ENCODE assay signal across 1 cellular context in genomic region chr6:146543940-146544661, GRCh38.
TF ChIP-seq lines count a peak whose summit lies in the region.

No MANE protein-coding gene starts in this region.

TF ChIP-seq in HepG2, 621 proteins besides CTCF, POLR2A, EP300 and RAD21 (continued from another document):
- TF ChIP-seq ZNF646 (CRISPR knock-in tag; IDR thresholded peaks at IDR 0.05): no peak
- TF ChIP-seq ZNF3 (CRISPR knock-in tag; IDR thresholded peaks at IDR 0.05): no peak
- 0 out of 2 replicates have a peak, but pooled peaks have one; percentile 33 for TF ChIP-seq RFXAP (CRISPR knock-in tag; IDR thresholded peaks at IDR 0.05; ENCODE audit: borderline replicate concordance)
- no peak for TF ChIP-seq RFX1 (IDR thresholded peaks at IDR 0.05)
- no peak for TF ChIP-seq ZNF20 (CRISPR knock-in tag; IDR thresholded peaks at IDR 0.05)
- no peak for TF ChIP-seq ZNF382 (CRISPR knock-in tag; IDR thresholded peaks at IDR 0.05; ENCODE audit: borderline replicate concordance)
- 0 out of 2 replicates have a peak, but pooled peaks have one; percentile 11 for TF ChIP-seq ATF2 (CRISPR knock-in tag; IDR thresholded peaks at IDR 0.05)
- TF ChIP-seq CREB1 (IDR thresholded peaks at IDR 0.05): no peak
- TF ChIP-seq CREB1 (CRISPR knock-in tag; IDR thresholded peaks at IDR 0.05): no peak
- TF ChIP-seq HOXD1 (CRISPR knock-in tag; IDR thresholded peaks at IDR 0.05): 0 out of 2 replicates have a peak, but pooled peaks have one; percentile 21
- TF ChIP-seq MAX (IDR thresholded peaks at IDR 0.05): peak; percentile 46; the same call in 1 of the 2 replicates
- no peak for TF ChIP-seq RARA (CRISPR knock-in tag; IDR thresholded peaks at IDR 0.05)
- no peak for TF ChIP-seq ZNF34 (CRISPR knock-in tag; IDR thresholded peaks at IDR 0.05; ENCODE audit: borderline replicate concordance)
- TF ChIP-seq EEA1 (CRISPR knock-in tag; IDR thresholded peaks at IDR 0.05; ENCODE audit: borderline replicate concordance): no peak
- TF ChIP-seq CREB3 (CRISPR knock-in tag; IDR thresholded peaks at IDR 0.05): no peak
- no peak for TF ChIP-seq PTBP1 (IDR thresholded peaks at IDR 0.05; ENCODE audit: low read depth, low read length, poor library complexity, severe bottlenecking)
- no peak for TF ChIP-seq ZNF597 (CRISPR knock-in tag; IDR thresholded peaks at IDR 0.05)
- TF ChIP-seq JUNB (CRISPR knock-in tag; IDR thresholded peaks at IDR 0.05; ENCODE audit: borderline replicate concordance): no peak
- peak; percentile 42 for TF ChIP-seq ZNF800 (CRISPR knock-in tag; IDR thresholded peaks at IDR 0.05)
- TF ChIP-seq ZKSCAN5 (CRISPR knock-in tag; IDR thresholded peaks at IDR 0.05): no peak
- TF ChIP-seq MLX (CRISPR knock-in tag; IDR thresholded peaks at IDR 0.05): no peak
- TF ChIP-seq ZNF282 (IDR thresholded peaks at IDR 0.05; ENCODE audit: partially characterized antibody): no peak
- no peak for TF ChIP-seq ZNF101 (CRISPR knock-in tag; IDR thresholded peaks at IDR 0.05; ENCODE audit: borderline replicate concordance, low read depth)
- TF ChIP-seq GABPB1 (CRISPR knock-in tag; IDR thresholded peaks at IDR 0.05): no peak
- TF ChIP-seq MYNN (CRISPR knock-in tag; IDR thresholded peaks at IDR 0.05; ENCODE audit: low read depth): no peak
- no peak for TF ChIP-seq ZNF362 (CRISPR knock-in tag; IDR thresholded peaks at IDR 0.05; ENCODE audit: borderline replicate concordance)
- TF ChIP-seq HNRNPLL (IDR thresholded peaks at IDR 0.05; ENCODE audit: low read depth, low read length, poor library complexity, severe bottlenecking): peak; percentile 42
- peak; percentile 70; the same call in 1 of the 2 replicates for TF ChIP-seq ZNF232 (CRISPR knock-in tag; IDR thresholded peaks at IDR 0.05; ENCODE audit: borderline replicate concordance)
- TF ChIP-seq THYN1 (CRISPR knock-in tag; IDR thresholded peaks at IDR 0.05; ENCODE audit: borderline replicate concordance, low read depth): no peak
- TF ChIP-seq YY1 (IDR thresholded peaks at IDR 0.05; ENCODE audit: insufficient read depth, insufficient replicate concordance, low read depth, low read length): no peak
- 0 out of 2 replicates have a peak, but pooled peaks have one; percentile 30 for TF ChIP-seq ZNF773 (CRISPR knock-in tag; IDR thresholded peaks at IDR 0.05; ENCODE audit: borderline replicate concordance)
- TF ChIP-seq CCAR2 (optimal IDR thresholded peaks at IDR 0.05; ENCODE audit: low read depth, low read length): no peak
- no peak; the same call in 1 of the 2 replicates for TF ChIP-seq ZMYM3 (CRISPR knock-in tag; IDR thresholded peaks at IDR 0.05)
- TF ChIP-seq FOXK2 (IDR thresholded peaks at IDR 0.05): no peak
- no peak for TF ChIP-seq NFATC3 (CRISPR knock-in tag; IDR thresholded peaks at IDR 0.05)
- no peak for TF ChIP-seq TIGD3 (CRISPR knock-in tag; IDR thresholded peaks at IDR 0.05; ENCODE audit: borderline replicate concordance)
- no peak; the same call in 1 of the 2 replicates for TF ChIP-seq ZNF605 (CRISPR knock-in tag; IDR thresholded peaks at IDR 0.05)
- peak; percentile 48; the same call in 1 of the 2 replicates for TF ChIP-seq ZNF839 (CRISPR knock-in tag; IDR thresholded peaks at IDR 0.05; ENCODE audit: borderline replicate concordance)
- TF ChIP-seq LBX2 (CRISPR knock-in tag; IDR thresholded peaks at IDR 0.05; ENCODE audit: borderline replicate concordance): no peak
- TF ChIP-seq MTERF4 (CRISPR knock-in tag; IDR thresholded peaks at IDR 0.05): no peak
- TF ChIP-seq ZBTB46 (CRISPR knock-in tag; IDR thresholded peaks at IDR 0.05; ENCODE audit: borderline replicate concordance): no peak
- TF ChIP-seq ZNF776 (CRISPR knock-in tag; IDR thresholded peaks at IDR 0.05): no peak
